ENCODE assay signal across 27 cellular contexts in genomic region chr13:111283991-111284390, GRCh38. TPM values are rescaled to one million over a fixed set of nuclear protein-coding genes. Genes with fewer than 3 reads are reported as not detected.
DNase-seq lines count a peak whose midpoint lies in the region; TF ChIP-seq lines count a peak whose summit lies in the region.
"Had no signal": no experiment of that assay in that cellular context is flagged by ENCODE, and none has a peak within 500 bp of the region (broad histone marks: within the 10 kb centered on the region; RNA-seq: fewer than 3 reads in every experiment).

No MANE protein-coding gene starts in this region.

- H3K36me3 Mint-ChIP-seq in brain: peaks cover 81% of the 10 kb centered on the region
- H3K36me3 Mint-ChIP-seq in nephron (ENCODE audit: low read depth): peaks cover 71% of the 10 kb centered on the region
- peaks cover 36% of the 10 kb centered on the region for H3K36me3 Mint-ChIP-seq in mesothelial cell of epicardium

- no peaks in the 10 kb centered on the region for H3K27me3 ChIP-seq in tibial artery
- H3K27me3 ChIP-seq: heart left ventricle had no signal

- peak overlapping the region; percentile 71 to 80 for H3K27ac ChIP-seq in tibial artery
- H3K27ac ChIP-seq: 22Rv1 had no signal

- peaks cover 0 to 65% (median 39%) of the 10 kb centered on the region in 4 donors for H3K4me1 ChIP-seq in tibial artery

- TF ChIP-seq CTCF in brain (conservative IDR thresholded peaks at IDR 0.05) (no peak), nephron (IDR thresholded peaks at IDR 0.05; ENCODE audit: unreplicated experiment in 3 of 3) (no peak), tibial artery (IDR thresholded peaks at IDR 0.05) (no peak), mesothelial cell of epicardium (IDR thresholded peaks at IDR 0.05; ENCODE audit: unreplicated experiment) (no peak)

- H3K9me3 Mint-ChIP-seq in brain: no peaks in the 10 kb centered on the region
- H3K9me3 Mint-ChIP-seq in nephron: no peaks in the 10 kb centered on the region
- H3K9me3 Mint-ChIP-seq in mesothelial cell of epicardium: no peaks in the 10 kb centered on the region
- H3K9me3 Mint-ChIP-seq: CD8-positive, alpha-beta memory T cell; dendritic cell treated with granulocyte-macrophage colony-stimulating factor and Interleukin-4, amounts not matched to agents 40 ng/mL and 50 ng/mL, for 4 days had no signal

- DNase-seq in NCI-H1092 treated with DMSO at 0.1 percent for 48 hours (lab: John Stamatoyannopoulos, UW): peak; percentile 38
- no peak for DNase-seq in NCI-H1092 (lab: John Stamatoyannopoulos, UW)
- DNase-seq in tibial artery: no peak
- DNase-seq in kidney glomerular epithelial cell (lab: John Stamatoyannopoulos, UW): no peak
- no peak for DNase-seq in mesothelial cell of epicardium (ENCODE audit: low spot score in 2 of 2, unreplicated experiment in 2 of 2)
- no peak for DNase-seq in Kasumi-1 (lab: John Stamatoyannopoulos, UW)
- DNase-seq: activated CD4-positive, alpha-beta T cell treated with anti-CD3 and anti-CD28 coated beads, Interleukin-2, amount 50 U/mL, for 4 hours; CD8-positive, alpha-beta memory T cell; GDM1; GOT3; heart left ventricle; NCI-H1417 treated with DMSO at 0.1 percent for 48 hours; NCI-H2081 treated with DMSO at 0.1 percent for 48 hours; OCI-M1; SHP77; stimulated activated CD4-positive, alpha-beta T cell treated with anti-CD3 and anti-CD28 coated beads, Interleukin-12 subunit alpha, Interleukin-12 subunit beta, amount 100 ng/mL, for 4 hours; stimulated activated CD4-positive, alpha-beta T cell treated with anti-CD3 and anti-CD28 coated beads, Interleukin-4, amount 100 ng/mL, for 24 hours; stimulated activated naive CD4-positive, alpha-beta T cell treated with Interleukin-2 at 50 U/mL for 16 hours had no signal

- H3K4me1 Mint-ChIP-seq in brain: peaks cover 21% of the 10 kb centered on the region
- peaks cover 55% of the 10 kb centered on the region for H3K4me1 Mint-ChIP-seq in nephron
- peaks cover 14% of the 10 kb centered on the region for H3K4me1 Mint-ChIP-seq in mesothelial cell of epicardium
- H3K4me1 Mint-ChIP-seq: CD8-positive, alpha-beta memory T cell had no signal

- H3K9me3 ChIP-seq in tibial artery: no peaks in the 10 kb centered on the region
- H3K9me3 ChIP-seq: heart left ventricle had no signal

- H3K4me3 Mint-ChIP-seq in brain: no peak overlapping the region
- no peak overlapping the region for H3K4me3 Mint-ChIP-seq in nephron
- H3K4me3 Mint-ChIP-seq in mesothelial cell of epicardium: no peak overlapping the region
- H3K4me3 Mint-ChIP-seq: CD8-positive, alpha-beta memory T cell; dendritic cell treated with granulocyte-macrophage colony-stimulating factor and Interleukin-4, amounts not matched to agents 40 ng/mL and 50 ng/mL, for 4 days had no signal

- peaks cover 42 to 78% (median 71%) of the 10 kb centered on the region in 3 donors for H3K36me3 ChIP-seq in tibial artery

- no peak overlapping the region for H3K4me3 ChIP-seq in tibial artery
- H3K4me3 ChIP-seq: heart left ventricle had no signal

- intact Hi-C loops in tibial artery (cut with DNase I; ENCODE audit: low total_unique reads): loop anchor here (10.0 kb wide), 2 partner anchors 219 to 369 kb away; partner anchors contain the start of gene ANKRD10

- H3K27me3 Mint-ChIP-seq in brain (no peaks in the 10 kb centered on the region), nephron (ENCODE audit: low read depth) (no peaks in the 10 kb centered on the region), mesothelial cell of epicardium (ENCODE audit: low read depth) (no peaks in the 10 kb centered on the region)
- H3K27me3 Mint-ChIP-seq: CD8-positive, alpha-beta memory T cell; dendritic cell treated with granulocyte-macrophage colony-stimulating factor and Interleukin-4, amounts not matched to agents 40 ng/mL and 50 ng/mL, for 4 days had no signal

- H3K27ac Mint-ChIP-seq in brain (peak overlapping the region in 3 of 5 experiments; percentile 1 to 42 (median 2)), nephron (peak overlapping the region in 2 of 3 experiments; percentile 1 to 5), mesothelial cell of epicardium (no peak overlapping the region)

RNA-seq across cellular contexts. Expression of gene TEX29, which starts 36.5 kb away (rescaled TPM):
- 1.6 TPM for polyA plus RNA-seq in brain (ENCODE audit: insufficient read depth, low read depth, low replicate concordance)
- total RNA-seq in mesothelial cell of epicardium: 0.41 to 0.51 TPM (median 0.45 TPM) in 3 replicates
- total RNA-seq: CD8-positive, alpha-beta memory T cell; endothelial cell of umbilical vein; HT-29; MCF 10A; NCI-H460; renal cortical epithelial cell had no signal
- polyA plus RNA-seq: CD8-positive, alpha-beta memory T cell had no signal
